ENCODE assay signal across 8 cellular contexts in genomic region chr2:188978291-188979081, GRCh38. TPM values are rescaled to one million over a fixed set of nuclear protein-coding genes. Genes with fewer than 3 reads are reported as not detected.
DNase-seq lines count a peak whose midpoint lies in the region; ATAC-seq and TF ChIP-seq lines count a peak whose summit lies in the region.

No MANE protein-coding gene starts in this region.

- peaks cover 23% of the 10 kb centered on the region for H3K4me1 Mint-ChIP-seq in activated T-cell treated with anti-CD3 and anti-CD28 coated beads, Interleukin-2, amount 50 U/mL, for 24 hours (ENCODE audit: low read depth)

- no peaks in the 10 kb centered on the region for H3K36me3 Mint-ChIP-seq in activated T-cell treated with anti-CD3 and anti-CD28 coated beads, Interleukin-2, amount 50 U/mL, for 24 hours (ENCODE audit: low read depth)

- H3K4me3 ChIP-seq in gastroesophageal sphincter (peak overlapping the region; percentile 54 to 98), skin epidermis (peak overlapping the region in 6 of 7 experiments; percentile 8 to 40 (median 29))

- H3K9me3 Mint-ChIP-seq in activated T-cell treated with anti-CD3 and anti-CD28 coated beads, Interleukin-2, amount 50 U/mL, for 24 hours: no peaks in the 10 kb centered on the region

- peak overlapping the region; percentile 46 for H3K4me3 Mint-ChIP-seq in activated T-cell treated with anti-CD3 and anti-CD28 coated beads, Interleukin-2, amount 50 U/mL, for 24 hours

- peaks cover 14% of the 10 kb centered on the region for H3K27me3 Mint-ChIP-seq in activated T-cell treated with anti-CD3 and anti-CD28 coated beads, Interleukin-2, amount 50 U/mL, for 24 hours

- WGBS in gastroesophageal sphincter (ENCODE audit: low coverage in 1 of 2), 2 donors: 2 to 4% methylated on average over 6 of the region's 6 CpGs

- peaks cover 0 to 57% (median 7%) of the 10 kb centered on the region in 3 donors for H3K4me1 ChIP-seq in gastroesophageal sphincter

- no peaks in the 10 kb centered on the region for H3K27me3 ChIP-seq in gastroesophageal sphincter

- peak; percentile 86 for ATAC-seq in HG02840 (IDR thresholded peaks at IDR 0.05; ENCODE audit: low FRiP score, unreplicated experiment)
- ATAC-seq in gastroesophageal sphincter: peak; percentile 30

- no peak for TF ChIP-seq EP300 in gastroesophageal sphincter (IDR thresholded peaks at IDR 0.05)

- H3K27ac ChIP-seq in gastroesophageal sphincter (peak overlapping the region; percentile 83 to 97 (median 86)), skin epidermis (peak overlapping the region in 18 of 21 experiments; percentile 26 to 92 (median 66))

- no peak for DNase-seq in activated T-cell treated with anti-CD3 and anti-CD28 coated beads, Interleukin-2, amount 50 U/mL, for 24 hours
- DNase-seq in activated T-cell treated with anti-CD3 and anti-CD28 coated beads, Interleukin-2, amount 50 U/mL, for 1 hour: no peak
- DNase-seq in RPMI7951 (ENCODE audit: low read depth): peak; percentile 82
- DNase-seq in C1 segment of cervical spinal cord (lab: John Stamatoyannopoulos, UW): no peak
- DNase-seq in NCI-H2081 treated with DMSO at 0.1 percent for 48 hours (lab: John Stamatoyannopoulos, UW): no peak

- TF ChIP-seq POLR2A in gastroesophageal sphincter (IDR thresholded peaks at IDR 0.05): no peak

- TF ChIP-seq CTCF in gastroesophageal sphincter (IDR thresholded peaks at IDR 0.05): peak in 1 of 4 experiments; percentile 63

- H3K36me3 ChIP-seq in gastroesophageal sphincter: no peaks in the 10 kb centered on the region

- H3K27ac Mint-ChIP-seq in activated T-cell treated with anti-CD3 and anti-CD28 coated beads, Interleukin-2, amount 50 U/mL, for 24 hours: peak overlapping the region; percentile 90

- no peaks in the 10 kb centered on the region for H3K9me3 ChIP-seq in gastroesophageal sphincter

RNA-seq across cellular contexts. Expression of gene COL3A1, which starts 4.3 kb away (rescaled TPM):
- total RNA-seq in RPMI7951 (2014; rRNA removed; shearing (Covaris generic)): 33.6 and 39.9 TPM in 2 replicates
- total RNA-seq in gastroesophageal sphincter: 100 to 1,000 TPM; 211 to 408 (median 347) TPM
